ENCODE assay signal across 12 cellular contexts in genomic region chr1:30750751-30751291, GRCh38. TPM values are rescaled to one million over a fixed set of nuclear protein-coding genes. Genes with fewer than 3 reads are reported as not detected.
A peak's percentile ranks its signal among the peaks of the same experiment; 100 is the strongest.
DNase-seq lines count a peak whose midpoint lies in the region; ATAC-seq, FAIRE-seq and TF ChIP-seq lines count a peak whose summit lies in the region.
"Had no signal": no experiment of that assay in that cellular context is flagged by ENCODE, and none has a peak within 500 bp of the region (broad histone marks: within the 10 kb centered on the region; RNA-seq: fewer than 3 reads in every experiment).

No MANE protein-coding gene starts in this region.

- WGBS in suprapubic skin: 74% methylated on average over 6 of the region's 10 CpGs

- H3K27ac ChIP-seq in neutrophil (peak overlapping the region; percentile 100), uterus (no peak overlapping the region), suprapubic skin (no peak overlapping the region)
- H3K27ac ChIP-seq: KMS-11 had no signal

- no peak for DNase-seq in GM12891 (ENCODE audit: insufficient read length, low spot score)
- no peak for DNase-seq in activated T-helper 2 cell treated with anti-CD3 and anti-CD28 coated beads, Interferon-gamma antibody, Interleukin-2, Interleukin-4, amounts not matched to agents 10 μg/mL and 5 μg/mL and 100 μg/mL, durations not matched to agents 14 hours and 24 hours and 36 hours (ENCODE audit: low spot score)
- DNase-seq in anterior cingulate cortex (lab: John Stamatoyannopoulos, UW): no peak
- no peak for DNase-seq in uterus
- no peak for DNase-seq in suprapubic skin (ENCODE audit: low spot score in 2 of 2)
- no peak for DNase-seq in medulla oblongata (ENCODE audit: extremely low spot score)
- DNase-seq: aorta, DMS 273 treated with DMSO at 0.1 percent for 48 hours had no signal

- H3K27me3 ChIP-seq in neutrophil: no peaks in the 10 kb centered on the region
- H3K27me3 ChIP-seq in uterus: no peaks in the 10 kb centered on the region
- H3K27me3 ChIP-seq in suprapubic skin: no peaks in the 10 kb centered on the region

- no peak for TF ChIP-seq EP300 in suprapubic skin (IDR thresholded peaks at IDR 0.05)

- H3K27ac Mint-ChIP-seq in activated T-helper 2 cell treated with anti-CD3 and anti-CD28 coated beads, Interferon-gamma antibody, Interleukin-2, Interleukin-4, amounts not matched to agents 10 μg/mL and 5 μg/mL and 100 μg/mL, durations not matched to agents 14 hours and 24 hours and 36 hours: peak overlapping the region; percentile 96

- ATAC-seq in HG03097 (IDR thresholded peaks at IDR 0.05; ENCODE audit: low FRiP score, unreplicated experiment): peak; percentile 29

- H3K4me1 Mint-ChIP-seq in activated T-helper 2 cell treated with anti-CD3 and anti-CD28 coated beads, Interferon-gamma antibody, Interleukin-2, Interleukin-4, amounts not matched to agents 10 μg/mL and 5 μg/mL and 100 μg/mL, durations not matched to agents 14 hours and 24 hours and 36 hours (ENCODE audit: low read depth): peaks cover 89% of the 10 kb centered on the region

- peaks cover 100% of the 10 kb centered on the region in 2 experiments for H3K4me1 ChIP-seq in neutrophil (ENCODE audit: control insufficient read depth in 1 of 2, insufficient read depth in 1 of 2, low read depth in 1 of 2, low read length in 1 of 2)
- no peaks in the 10 kb centered on the region for H3K4me1 ChIP-seq in uterus
- H3K4me1 ChIP-seq in suprapubic skin: peaks cover 48% of the 10 kb centered on the region

- no peaks in the 10 kb centered on the region for H3K9me3 ChIP-seq in neutrophil
- H3K9me3 ChIP-seq in uterus: no peaks in the 10 kb centered on the region
- no peaks in the 10 kb centered on the region for H3K9me3 ChIP-seq in suprapubic skin

- peak; percentile 93 for FAIRE-seq in GM12891 (lab: Jason Lieb, UNC)

- H3K36me3 ChIP-seq in neutrophil: peaks cover 85% of the 10 kb centered on the region
- no peaks in the 10 kb centered on the region for H3K36me3 ChIP-seq in uterus
- no peaks in the 10 kb centered on the region for H3K36me3 ChIP-seq in suprapubic skin

- peak overlapping the region; percentile 16 to 45 for H3K4me3 ChIP-seq in neutrophil (ENCODE audit: low read depth in 1 of 2, low read length in 1 of 2)
- no peak overlapping the region for H3K4me3 ChIP-seq in uterus
- H3K4me3 ChIP-seq in suprapubic skin: no peak overlapping the region
- H3K4me3 ChIP-seq: lung had no signal

- no peaks in the 10 kb centered on the region for H3K27me3 Mint-ChIP-seq in activated T-helper 2 cell treated with anti-CD3 and anti-CD28 coated beads, Interferon-gamma antibody, Interleukin-2, Interleukin-4, amounts not matched to agents 10 μg/mL and 5 μg/mL and 100 μg/mL, durations not matched to agents 14 hours and 24 hours and 36 hours (ENCODE audit: low read depth)

- TF ChIP-seq POLR2A in GM12891 (IDR thresholded peaks at IDR 0.05; ENCODE audit: low read depth, low read length) (no peak), uterus (IDR thresholded peaks at IDR 0.05) (no peak), suprapubic skin (IDR thresholded peaks at IDR 0.05) (no peak)

- peak overlapping the region; percentile 76 for H3K4me3 Mint-ChIP-seq in activated T-helper 2 cell treated with anti-CD3 and anti-CD28 coated beads, Interferon-gamma antibody, Interleukin-2, Interleukin-4, amounts not matched to agents 10 μg/mL and 5 μg/mL and 100 μg/mL, durations not matched to agents 14 hours and 24 hours and 36 hours (ENCODE audit: low read depth)

- peaks cover 75% of the 10 kb centered on the region for H3K36me3 Mint-ChIP-seq in activated T-helper 2 cell treated with anti-CD3 and anti-CD28 coated beads, Interferon-gamma antibody, Interleukin-2, Interleukin-4, amounts not matched to agents 10 μg/mL and 5 μg/mL and 100 μg/mL, durations not matched to agents 14 hours and 24 hours and 36 hours (ENCODE audit: low read depth)

- no peaks in the 10 kb centered on the region for H3K9me3 Mint-ChIP-seq in activated T-helper 2 cell treated with anti-CD3 and anti-CD28 coated beads, Interferon-gamma antibody, Interleukin-2, Interleukin-4, amounts not matched to agents 10 μg/mL and 5 μg/mL and 100 μg/mL, durations not matched to agents 14 hours and 24 hours and 36 hours

- intact Hi-C loops in activated T-helper 2 cell treated with anti-CD3 and anti-CD28 coated beads, Interferon-gamma antibody, Interleukin-2, Interleukin-4, amounts not matched to agents 10 μg/mL and 5 μg/mL and 100 μg/mL, durations not matched to agents 14 hours and 24 hours and 36 hours (cut with micrococcal nuclease): loop anchor here (10.0 kb wide), 1 partner anchor 304 kb away; no protein-coding TSS in a partner anchor
- intact Hi-C loops in uterus (cut with DNase I; ENCODE audit: low total_unique reads): no loop called here

- TF ChIP-seq CTCF in neutrophil (IDR thresholded peaks at IDR 0.05) (no peak), uterus (IDR thresholded peaks at IDR 0.05) (no peak), suprapubic skin (IDR thresholded peaks at IDR 0.05) (no peak)

TF ChIP-seq in GM12891, 5 proteins besides CTCF, POLR2A, EP300 and RAD21:
- peak; percentile 46 for TF ChIP-seq SPI1 (IDR thresholded peaks at IDR 0.05; ENCODE audit: low read depth, low read length)
- TF ChIP-seq TAF1 (IDR thresholded peaks at IDR 0.05; ENCODE audit: low read depth, low read length): peak; percentile 26; the same call in 1 of the 2 replicates
- TF ChIP-seq PAX5 (IDR thresholded peaks at IDR 0.05; ENCODE audit: insufficient read depth, low read length, severe bottlenecking): peak; percentile 70
- no peak for TF ChIP-seq POLR2AphosphoS5 (IDR thresholded peaks at IDR 0.05; ENCODE audit: low read depth, low read length)

RNA-seq across cellular contexts. Expression of gene LAPTM5, which starts 6.8 kb away (rescaled TPM):
- 479 TPM for polyA plus RNA-seq in GM12891 (2012; ENCODE audit: low read depth, missing spikeins)
- total RNA-seq in activated T-helper 2 cell treated with anti-CD3 and anti-CD28 coated beads, Interferon-gamma antibody, Interleukin-2, Interleukin-4, amounts not matched to agents 10 μg/mL and 5 μg/mL and 100 μg/mL, durations not matched to agents 14 hours and 24 hours and 36 hours: 184 and 189 TPM in 2 replicates
- 10 to 100 TPM in 3 of 4 donors, 1 to 10 TPM in 1; 6.1 to 76.8 (median 15.8) TPM for total RNA-seq in uterus
- 10 to 100 TPM in 3 of 4 donors, 1 to 10 TPM in 1; 9.9 to 13.7 (median 12.2) TPM for total RNA-seq in suprapubic skin

RNA-seq across cellular contexts. Expression of gene MATN1, which starts 27.4 kb away (rescaled TPM):
- 0.65 TPM for polyA plus RNA-seq in GM12891 (2012; ENCODE audit: low read depth, missing spikeins)
- 0.21 and 0.44 TPM in 2 replicates for total RNA-seq in activated T-helper 2 cell treated with anti-CD3 and anti-CD28 coated beads, Interferon-gamma antibody, Interleukin-2, Interleukin-4, amounts not matched to agents 10 μg/mL and 5 μg/mL and 100 μg/mL, durations not matched to agents 14 hours and 24 hours and 36 hours
- total RNA-seq in uterus (1 to 10 TPM in 1 of 4 donors, under 1 TPM in 1, not detected in 2; 0.46 to 1.7 TPM), suprapubic skin (under 1 TPM in 1 of 4 donors, not detected in 3; 0.98 TPM)
- polyA plus RNA-seq: aorta had no signal

Comparison
In these comparisons a context has a peak if more than half of its experiments do, and no peak if none do; other contexts are left out.
1. H3K4me3 ChIP-seq: peak in neutrophil (2 of 2); none in uterus (0 of 2) and suprapubic skin (single experiment).